28 cellular contexts compared by ENCODE assay signal in genomic region chr18:78776706-78777105, GRCh38.
"Had no signal": no experiment of that assay in that cellular context is flagged by ENCODE, and none has a peak within 500 bp of the region (broad histone marks: within the 10 kb centered on the region; RNA-seq: fewer than 3 reads in every experiment).

No MANE protein-coding gene starts in this region.

- H3K4me3 ChIP-seq: adrenal gland, body of pancreas, coronary artery, dorsolateral prefrontal cortex, gastrocnemius medialis, hepatocyte, sigmoid colon, suprapubic skin, tibial nerve, uterus had no signal

- H3K27ac ChIP-seq: adrenal gland, body of pancreas, coronary artery, gastrocnemius medialis, hepatocyte, sigmoid colon, suprapubic skin, tibial nerve, uterus had no signal

- H3K4me1 ChIP-seq: adrenal gland, gastrocnemius medialis, sigmoid colon, suprapubic skin, tibial nerve, uterus had no signal

- H3K36me3 ChIP-seq: adrenal gland, gastrocnemius medialis, sigmoid colon, suprapubic skin, tibial nerve, uterus had no signal

- H3K9me3 ChIP-seq: adrenal gland, body of pancreas, gastrocnemius medialis, sigmoid colon, suprapubic skin, tibial nerve, uterus had no signal

- H3K27me3 ChIP-seq: adrenal gland, body of pancreas, gastrocnemius medialis, hepatocyte, sigmoid colon, tibial nerve, uterus had no signal

- DNase-seq: activated CD4-positive, alpha-beta T cell treated with anti-CD3 and anti-CD28 coated beads for 4 hours; activated CD4-positive, alpha-beta T cell treated with anti-CD3 and anti-CD28 coated beads, Interleukin-2, amount 50 U/mL, for 48 hours; activated CD8-positive, alpha-beta memory T cell treated with anti-CD3 and anti-CD28 coated beads for 24 hours; activated effector memory CD4-positive, alpha-beta T cell treated with anti-CD3 and anti-CD28 coated beads, Interleukin-2, amount 50 U/mL, for 16 hours; activated naive CD4-positive, alpha-beta T cell treated with anti-CD3 and anti-CD28 coated beads for 36 hours; activated naive CD8-positive, alpha-beta T cell treated with anti-CD3 and anti-CD28 coated beads for 36 hours; body of pancreas; cerebellar nuclear complex; effector memory CD4-positive, alpha-beta T cell; erythroblast; gastrocnemius medialis; glutamatergic neuron; kidney; midbrain; naive thymus-derived CD8-positive, alpha-beta T cell; nucleus accumbens; small intestine; stimulated activated CD4-positive, alpha-beta T cell treated with anti-CD3 and anti-CD28 coated beads, Interleukin-2, amount 100 ng/mL, for 24 hours; stimulated activated naive B cell treated with anti-CD40 and anti-IgM and Interleukin-4, amounts not matched to agents 10 μg/mL and 1 μg/mL and 100 μg/mL, for 72 hours; T-helper 1 cell; uterus had no signal
